ENCODE assay signal across 28 cellular contexts in genomic region chr2:196036442-196036841, GRCh38.
"Had no signal": no experiment of that assay in that cellular context is flagged by ENCODE, and none has a peak within 500 bp of the region (broad histone marks: within the 10 kb centered on the region; RNA-seq: fewer than 3 reads in every experiment).

No MANE protein-coding gene starts in this region.

- H3K4me3 Mint-ChIP-seq: stimulated activated effector memory CD8-positive, alpha-beta T cell treated with anti-CD3 and anti-CD28 coated beads, Interleukin-12 subunit alpha, Interleukin-12 subunit beta, amount 100 ng/mL, for 72 hours; stimulated activated memory B cell treated with anti-CD40 and anti-IgM and Interleukin-4, amounts not matched to agents 10 μg/mL and 1 μg/mL and 100 μg/mL, for 72 hours; stimulated activated naive B cell treated with anti-CD40 and anti-IgM and Interleukin-4, amounts not matched to agents 10 μg/mL and 1 μg/mL and 100 μg/mL, for 72 hours; stimulated activated naive CD8-positive, alpha-beta T cell treated with anti-CD3 and anti-CD28 coated beads, Interleukin-15, amount 100 ng/mL, for 72 hours; stimulated activated naive CD8-positive, alpha-beta T cell treated with anti-CD3 and anti-CD28 coated beads, Interleukin-15, Interleukin-2, amounts not matched to agents 100 ng/mL and 50 ng/mL, for 24 hours had no signal

- H3K4me1 ChIP-seq: stomach, suprapubic skin, testis, thyroid gland, tibial artery, tibial nerve, transverse colon, upper lobe of left lung, upper lobe of right lung, uterus, vagina had no signal

- H3K4me3 ChIP-seq: stomach, suprapubic skin, testis, thoracic aorta, thyroid gland, tibial artery, tibial nerve, transverse colon, upper lobe of left lung, upper lobe of right lung, uterus, vagina had no signal

- H3K27ac Mint-ChIP-seq: stimulated activated effector memory CD8-positive, alpha-beta T cell treated with anti-CD3 and anti-CD28 coated beads, Interleukin-12 subunit alpha, Interleukin-12 subunit beta, amount 100 ng/mL, for 72 hours; stimulated activated memory B cell treated with anti-CD40 and anti-IgM and Interleukin-4, amounts not matched to agents 10 μg/mL and 1 μg/mL and 100 μg/mL, for 72 hours; stimulated activated naive B cell treated with anti-CD40 and anti-IgM and Interleukin-4, amounts not matched to agents 10 μg/mL and 1 μg/mL and 100 μg/mL, for 72 hours; stimulated activated naive CD8-positive, alpha-beta T cell treated with anti-CD3 and anti-CD28 coated beads, Interleukin-15, Interleukin-2, amounts not matched to agents 100 ng/mL and 50 ng/mL, for 24 hours had no signal

- H3K4me1 Mint-ChIP-seq: stimulated activated effector memory CD8-positive, alpha-beta T cell treated with anti-CD3 and anti-CD28 coated beads, Interleukin-12 subunit alpha, Interleukin-12 subunit beta, amount 100 ng/mL, for 72 hours; stimulated activated naive CD8-positive, alpha-beta T cell treated with anti-CD3 and anti-CD28 coated beads, Interleukin-15, amount 100 ng/mL, for 72 hours had no signal

- DNase-seq: stimulated activated CD4-positive, alpha-beta T cell treated with anti-CD3 and anti-CD28 coated beads, Interleukin-2, amount 100 ng/mL, for 24 hours; stimulated activated CD4-positive, alpha-beta T cell treated with anti-CD3 and anti-CD28 coated beads, Interleukin-2, amount 100 ng/mL, for 48 hours; stimulated activated CD4-positive, alpha-beta T cell treated with anti-CD3 and anti-CD28 coated beads, Interleukin-4, amount 100 ng/mL, for 1 hour; stimulated activated CD4-positive, alpha-beta T cell treated with anti-CD3 and anti-CD28 coated beads, Interleukin-4, amount 100 ng/mL, for 24 hours; stimulated activated CD4-positive, alpha-beta T cell treated with anti-CD3 and anti-CD28 coated beads, Interleukin-4, amount 100 ng/mL, for 4 hours; stimulated activated CD8-positive, alpha-beta memory T cell treated with anti-CD3 and anti-CD28 coated beads, Interleukin-4, amount 100 ng/mL, for 48 hours; stimulated activated naive B cell treated with anti-CD40 and anti-IgM and Interleukin-4, amounts not matched to agents 10 μg/mL and 1 μg/mL and 100 μg/mL, for 72 hours; stimulated activated naive CD4-positive, alpha-beta T cell; stimulated activated naive CD4-positive, alpha-beta T cell treated with Interleukin-2 at 50 U/mL for 16 hours; stimulated activated naive CD8-positive, alpha-beta T cell treated with anti-CD3 and anti-CD28 coated beads, Interleukin-15, amount 100 ng/mL, for 72 hours; stimulated activated naive CD8-positive, alpha-beta T cell treated with anti-CD3 and anti-CD28 coated beads, Interleukin-15, Interleukin-2, amounts not matched to agents 100 U/mL and 50 U/mL, for 24 hours; stomach; substantia nigra; testis; thyroid gland; tibial artery; transverse colon; uterus had no signal

- H3K36me3 ChIP-seq: suprapubic skin, thoracic aorta, thyroid gland, tibial artery, transverse colon, upper lobe of left lung, upper lobe of right lung, uterus, vagina had no signal

- H3K27ac ChIP-seq: stomach, suprapubic skin, testis, thoracic aorta, thyroid gland, tibial artery, tibial nerve, transverse colon, upper lobe of left lung, upper lobe of right lung, uterus, vagina had no signal

- H3K36me3 Mint-ChIP-seq: stimulated activated effector memory CD8-positive, alpha-beta T cell treated with anti-CD3 and anti-CD28 coated beads, Interleukin-12 subunit alpha, Interleukin-12 subunit beta, amount 100 ng/mL, for 72 hours had no signal

- FAIRE-seq: urothelium cell line had no signal

- H3K27me3 ChIP-seq: stomach, suprapubic skin, testis, thyroid gland, tibial artery, tibial nerve, transverse colon, upper lobe of left lung, upper lobe of right lung, uterus, vagina had no signal

- H3K27me3 Mint-ChIP-seq: stimulated activated naive CD8-positive, alpha-beta T cell treated with anti-CD3 and anti-CD28 coated beads, Interleukin-15, amount 100 ng/mL, for 72 hours had no signal

- H3K9me3 ChIP-seq: testis, thyroid gland, vagina had no signal
